Comparison of ENCODE assay signal across 2 cellular contexts in genomic region chr21:41431788-41432548, GRCh38.
TF ChIP-seq lines count a peak whose summit lies in the region.

No MANE protein-coding gene starts in this region.

TF ChIP-seq in GM12878, 131 proteins besides CTCF, POLR2A, EP300 and RAD21 (continues in another document):
- no peak for TF ChIP-seq HDAC2 (IDR thresholded peaks at IDR 0.05)
- peak; percentile 98 for TF ChIP-seq PAX5 (IDR thresholded peaks at IDR 0.05; ENCODE audit: borderline replicate concordance, low read depth, low read length)
- no peak for TF ChIP-seq ZNF217 (IDR thresholded peaks at IDR 0.05)
- TF ChIP-seq POLR2AphosphoS5 (IDR thresholded peaks at IDR 0.05; ENCODE audit: low read length), result peak; percentile 79
- TF ChIP-seq KAT2A (conservative IDR thresholded peaks at IDR 0.05; ENCODE audit: control insufficient read depth, low read depth, low read length), result no peak
- peak; percentile 75; the same call in 1 of the 2 replicates for TF ChIP-seq TCF3 (IDR thresholded peaks at IDR 0.05; ENCODE audit: borderline replicate concordance, insufficient read depth, low read depth, low read length)
- peak; percentile 67 for TF ChIP-seq NR2F1 (conservative IDR thresholded peaks at IDR 0.05)
- no peak for TF ChIP-seq USF1 (IDR thresholded peaks at IDR 0.05; ENCODE audit: borderline replicate concordance, extremely low read length, insufficient read depth, low read depth, low read length)
- TF ChIP-seq ESRRA (IDR thresholded peaks at IDR 0.05; ENCODE audit: low read length), result no peak
- 0 out of 2 replicates have a peak, but pooled peaks have one; percentile 25 for TF ChIP-seq GATAD2B (conservative IDR thresholded peaks at IDR 0.05; ENCODE audit: low read depth)
- no peak for TF ChIP-seq NR2C2 (IDR thresholded peaks at IDR 0.05; ENCODE audit: borderline replicate concordance, control insufficient read depth, insufficient read length, low read depth)
- no peak for TF ChIP-seq KLF5 (IDR thresholded peaks at IDR 0.05; ENCODE audit: partially characterized antibody)
- TF ChIP-seq MTA2 (IDR thresholded peaks at IDR 0.05; ENCODE audit: low read depth), result 0 out of 2 replicates have a peak, but pooled peaks have one; percentile 16
- TF ChIP-seq NFIC (IDR thresholded peaks at IDR 0.05; ENCODE audit: low read depth, low read length), result 0 out of 2 replicates have a peak, but pooled peaks have one; percentile 22
- 0 out of 2 replicates have a peak, but pooled peaks have one; percentile 27 for TF ChIP-seq PML (IDR thresholded peaks at IDR 0.05; ENCODE audit: low read length)
- TF ChIP-seq CBX5 (IDR thresholded peaks at IDR 0.05; ENCODE audit: low read depth), result 0 out of 2 replicates have a peak, but pooled peaks have one; percentile 19
- TF ChIP-seq NFXL1 (IDR thresholded peaks at IDR 0.05; ENCODE audit: borderline replicate concordance), result no peak
- TF ChIP-seq TCF12 (IDR thresholded peaks at IDR 0.05; ENCODE audit: low read depth, low read length), result peak; percentile 96
- TF ChIP-seq BHLHE40 (IDR thresholded peaks at IDR 0.05; ENCODE audit: borderline replicate concordance in 1 of 2, low read depth in 2 of 2, low read length in 1 of 2), result peak in 1 of 2 experiments; percentile 52; a peak in 1 of 4 replicates
- no peak for TF ChIP-seq CREB1 (IDR thresholded peaks at IDR 0.05; ENCODE audit: low read depth)
- TF ChIP-seq SP1 (IDR thresholded peaks at IDR 0.05; ENCODE audit: low read depth, low read length), result peak; percentile 14
- TF ChIP-seq RCOR1 (conservative IDR thresholded peaks at IDR 0.05; ENCODE audit: low read depth, low read length), result no peak
- peak; percentile 78 for TF ChIP-seq RUNX3 (IDR thresholded peaks at IDR 0.05; ENCODE audit: low read length)
- peak; percentile 63 for TF ChIP-seq MEF2B (IDR thresholded peaks at IDR 0.05; ENCODE audit: partially characterized antibody, poor library complexity, severe bottlenecking)
- TF ChIP-seq ETV6 (conservative IDR thresholded peaks at IDR 0.05 in 1 of 2, IDR thresholded peaks at IDR 0.05 in 1 of 2; ENCODE audit: borderline replicate concordance in 1 of 2, low read depth in 1 of 2), result peak in 1 of 2 experiments; percentile 24; a peak in 1 of 4 replicates
- peak; percentile 97 for TF ChIP-seq PAX8 (IDR thresholded peaks at IDR 0.05)
- no peak for TF ChIP-seq CHD2 (IDR thresholded peaks at IDR 0.05; ENCODE audit: borderline replicate concordance, low read depth, low read length)
- TF ChIP-seq HCFC1 (IDR thresholded peaks at IDR 0.05; ENCODE audit: low read length), result no peak
- TF ChIP-seq CREM (IDR thresholded peaks at IDR 0.05; ENCODE audit: low read depth), result 0 out of 2 replicates have a peak, but pooled peaks have one; percentile 41
- 0 out of 2 replicates have a peak, but pooled peaks have one; percentile 25 for TF ChIP-seq EED (IDR thresholded peaks at IDR 0.05; ENCODE audit: low read depth)
- TF ChIP-seq POLR2AphosphoS2 (IDR thresholded peaks at IDR 0.05; ENCODE audit: low read depth, low read length), result no peak
- TF ChIP-seq CHD4 (IDR thresholded peaks at IDR 0.05), result no peak
- no peak for TF ChIP-seq ZZZ3 (IDR thresholded peaks at IDR 0.05; ENCODE audit: control insufficient read depth, insufficient read length, low read depth)
- peak; percentile 77 for TF ChIP-seq CUX1 (IDR thresholded peaks at IDR 0.05; ENCODE audit: insufficient replicate concordance, low read depth, low read length)

TF ChIP-seq in HepG2, 621 proteins besides CTCF, POLR2A, EP300 and RAD21:
- TF ChIP-seq PRDM15 (CRISPR knock-in tag; IDR thresholded peaks at IDR 0.05) (no peak), ZBTB26 (CRISPR knock-in tag; IDR thresholded peaks at IDR 0.05; ENCODE audit: borderline replicate concordance) (no peak), KLF6 (CRISPR knock-in tag; IDR thresholded peaks at IDR 0.05) (no peak), ZSCAN21 (CRISPR knock-in tag; IDR thresholded peaks at IDR 0.05; ENCODE audit: borderline replicate concordance) (no peak), ZBTB46 (CRISPR knock-in tag; IDR thresholded peaks at IDR 0.05; ENCODE audit: borderline replicate concordance) (no peak), BRF2 (CRISPR knock-in tag; IDR thresholded peaks at IDR 0.05) (no peak), XRCC5 (optimal IDR thresholded peaks at IDR 0.05; ENCODE audit: low read length) (no peak), ZFP37 (CRISPR knock-in tag; IDR thresholded peaks at IDR 0.05; ENCODE audit: borderline replicate concordance) (no peak), ZNF549 (CRISPR knock-in tag; IDR thresholded peaks at IDR 0.05) (no peak), ETV6 (CRISPR knock-in tag; conservative IDR thresholded peaks at IDR 0.05) (no peak), ELF1 (CRISPR knock-in tag; IDR thresholded peaks at IDR 0.05) (no peak), HOXA9 (CRISPR knock-in tag; IDR thresholded peaks at IDR 0.05; ENCODE audit: borderline replicate concordance) (no peak), ZNF317 (CRISPR knock-in tag; IDR thresholded peaks at IDR 0.05) (no peak), MXD4 (CRISPR knock-in tag; IDR thresholded peaks at IDR 0.05) (no peak), PTBP1 (IDR thresholded peaks at IDR 0.05; ENCODE audit: low read depth, low read length, poor library complexity, severe bottlenecking) (no peak), ZBTB38 (CRISPR knock-in tag; IDR thresholded peaks at IDR 0.05) (no peak), KAT7 (CRISPR knock-in tag; IDR thresholded peaks at IDR 0.05; ENCODE audit: borderline replicate concordance) (no peak), MIER3 (CRISPR knock-in tag; IDR thresholded peaks at IDR 0.05; ENCODE audit: borderline replicate concordance) (no peak)
